Comparison of ENCODE assay signal across 10 cellular contexts in genomic region chr22:20243176-20243544, GRCh38. TPM values are rescaled to one million over a fixed set of nuclear protein-coding genes. Genes with fewer than 3 reads are reported as not detected.
DNase-seq lines count a peak whose midpoint lies in the region; ATAC-seq and TF ChIP-seq lines count a peak whose summit lies in the region.
"Had no signal": no experiment of that assay in that cellular context is flagged by ENCODE, and none has a peak within 500 bp of the region (broad histone marks: within the 10 kb centered on the region; RNA-seq: fewer than 3 reads in every experiment).

No MANE protein-coding gene starts in this region.

- H3K4me1 ChIP-seq in OCI-LY7 (ENCODE audit: insufficient read depth, low read length, poor library complexity, severe bottlenecking) (peaks cover 23% of the 10 kb centered on the region), smooth muscle cell (ENCODE audit: low read depth) (peaks cover 31% of the 10 kb centered on the region)

- intact Hi-C loops in OCI-LY7 (cut with micrococcal nuclease; ENCODE audit: unreplicated experiment) = no loop called here
- intact Hi-C loops in dendritic cell treated with granulocyte-macrophage colony-stimulating factor and Interleukin-4, amounts not matched to agents 40 ng/mL and 50 ng/mL, for 4 days (cut with micrococcal nuclease) = no loop called here

- DNase-seq in activated CD8-positive, alpha-beta memory T cell treated with anti-CD3 and anti-CD28 coated beads, Interleukin-2, amount 50 U/mL, for 48 hours = peak; percentile 55
- DNase-seq in activated CD8-positive, alpha-beta memory T cell treated with anti-CD3 and anti-CD28 coated beads, Interleukin-2, amount 50 U/mL, for 4 hours = no peak
- DNase-seq in OCI-LY7 (ENCODE audit: low spot score) (no peak), smooth muscle cell (lab: John Stamatoyannopoulos, UW; ENCODE audit: unreplicated experiment) (no peak), NCI-H345 treated with DMSO at 0.1 percent for 48 hours (lab: John Stamatoyannopoulos, UW; ENCODE audit: unreplicated experiment) (no peak), brain microvascular endothelial cell (no peak)

- H3K4me2 ChIP-seq in OCI-LY7 (ENCODE audit: low read length) (peak overlapping the region; percentile 37), smooth muscle cell (peak overlapping the region; percentile 41)

- H3K79me2 ChIP-seq in OCI-LY7 (ENCODE audit: insufficient read depth, low read depth, low read length) (no peaks in the 10 kb centered on the region), smooth muscle cell (ENCODE audit: low read depth) (no peaks in the 10 kb centered on the region)

- peaks cover 13% of the 10 kb centered on the region for H3K4me1 Mint-ChIP-seq in dendritic cell treated with granulocyte-macrophage colony-stimulating factor and Interleukin-4, amounts not matched to agents 40 ng/mL and 50 ng/mL, for 4 days (ENCODE audit: low read depth)

- H3K36me3 ChIP-seq in OCI-LY7 (ENCODE audit: insufficient read depth, low read length) (no peaks in the 10 kb centered on the region), smooth muscle cell (ENCODE audit: low read depth) (no peaks in the 10 kb centered on the region), brain microvascular endothelial cell (replicated peaks) (no peaks in the 10 kb centered on the region)

- H3K27ac ChIP-seq in OCI-LY7 (ENCODE audit: low read depth, low read length, poor library complexity, severe bottlenecking) (no peak overlapping the region), smooth muscle cell (ENCODE audit: low read depth) (no peak overlapping the region), brain microvascular endothelial cell (no peak overlapping the region)

- H3K9me2 ChIP-seq in OCI-LY7 (ENCODE audit: insufficient read depth, low read length) = no peaks in the 10 kb centered on the region

- H3K36me3 Mint-ChIP-seq in dendritic cell treated with granulocyte-macrophage colony-stimulating factor and Interleukin-4, amounts not matched to agents 40 ng/mL and 50 ng/mL, for 4 days (ENCODE audit: low read depth) = no peaks in the 10 kb centered on the region

- no peaks in the 10 kb centered on the region for H3K9me3 ChIP-seq in OCI-LY7 (ENCODE audit: low read length)
- H3K9me3 ChIP-seq in smooth muscle cell (replicated peaks; ENCODE audit: low read depth) = no peaks in the 10 kb centered on the region

- H3K9ac ChIP-seq in smooth muscle cell (ENCODE audit: low read depth) = no peak overlapping the region

- no peak overlapping the region for H3K4me3 ChIP-seq in OCI-LY7 (ENCODE audit: low read depth, low read length, poor library complexity, severe bottlenecking)
- H3K4me3 ChIP-seq in smooth muscle cell = no peak overlapping the region
- H3K4me3 ChIP-seq in brain microvascular endothelial cell (ENCODE audit: low read depth, low read length) = no peak overlapping the region
- H3K4me3 ChIP-seq: lung had no signal

- in situ Hi-C loops in brain microvascular endothelial cell (cut with HindIII; ENCODE audit: low pct_ligation_motif_present, low sequenced_read_pairs) = no loop called here

- TF ChIP-seq CTCF in OCI-LY7 (conservative IDR thresholded peaks at IDR 0.05; ENCODE audit: low read length) (no peak), smooth muscle cell (IDR thresholded peaks at IDR 0.05; ENCODE audit: borderline replicate concordance, insufficient read depth, poor library complexity, severe bottlenecking) (no peak), brain microvascular endothelial cell (IDR thresholded peaks at IDR 0.05; ENCODE audit: low read depth, low read length, missing control alignments) (no peak)

- H3K9me3 Mint-ChIP-seq in dendritic cell treated with granulocyte-macrophage colony-stimulating factor and Interleukin-4, amounts not matched to agents 40 ng/mL and 50 ng/mL, for 4 days = no peaks in the 10 kb centered on the region
- H3K9me3 Mint-ChIP-seq: H9 had no signal

- H3K27me3 ChIP-seq in smooth muscle cell (ENCODE audit: low read depth) (no peaks in the 10 kb centered on the region), brain microvascular endothelial cell (replicated peaks) (no peaks in the 10 kb centered on the region)

- no peak for ATAC-seq in HG02678 (IDR thresholded peaks at IDR 0.05; ENCODE audit: unreplicated experiment)

- peaks cover 2% of the 10 kb centered on the region for H3K27me3 Mint-ChIP-seq in dendritic cell treated with granulocyte-macrophage colony-stimulating factor and Interleukin-4, amounts not matched to agents 40 ng/mL and 50 ng/mL, for 4 days

- peak overlapping the region; percentile 84 for H2AFZ ChIP-seq in OCI-LY7 (ENCODE audit: low read length)
- H2AFZ ChIP-seq in smooth muscle cell (ENCODE audit: low read depth) = no peak overlapping the region

- peak overlapping the region; percentile 7 for H3K27ac Mint-ChIP-seq in dendritic cell treated with granulocyte-macrophage colony-stimulating factor and Interleukin-4, amounts not matched to agents 40 ng/mL and 50 ng/mL, for 4 days

- no TSS peak for BruUV-seq in OCI-LY7 (replicated peaks; lab: Mats Ljungman, UMichigan)

- 92% methylated on average over 6 of the region's 6 CpGs for WGBS in smooth muscle cell (ENCODE audit: low lambda C conversion rate)

- H3F3A ChIP-seq in smooth muscle cell (ENCODE audit: low read depth) = no peaks in the 10 kb centered on the region

- no peaks in the 10 kb centered on the region for H4K20me1 ChIP-seq in OCI-LY7 (ENCODE audit: insufficient read depth, low read length)
- no peaks in the 10 kb centered on the region for H4K20me1 ChIP-seq in smooth muscle cell (ENCODE audit: low read depth)

- peak overlapping the region; percentile 21 for H3K4me3 Mint-ChIP-seq in dendritic cell treated with granulocyte-macrophage colony-stimulating factor and Interleukin-4, amounts not matched to agents 40 ng/mL and 50 ng/mL, for 4 days
- H3K4me3 Mint-ChIP-seq: H9 had no signal

- POLR2A ChIA-PET in OCI-LY7 (lab: Charles Lee) = no interaction called here

- CTCF ChIA-PET in OCI-LY7 (lab: Charles Lee; ENCODE audit: unreplicated experiment) = no interaction called here

RNA-seq across cellular contexts. Expression of gene RTN4R, which starts 25.0 kb away (rescaled TPM):
- not detected in 2 replicates for total RNA-seq in OCI-LY7 (2014; rRNA removed; shearing (Covaris generic))
- total RNA-seq in OCI-LY7 (2022) (not detected in 2 replicates), smooth muscle cell (1.8 and 3.9 TPM in 2 replicates)
- 4.7 and 8.4 TPM in 2 replicates for polyA plus RNA-seq in smooth muscle cell
